Comparison of ENCODE assay signal across 28 cellular contexts in genomic region chr3:60609446-60609845, GRCh38.
DNase-seq lines count a peak whose midpoint lies in the region; ATAC-seq and TF ChIP-seq lines count a peak whose summit lies in the region.
"Had no signal": no experiment of that assay in that cellular context is flagged by ENCODE, and none has a peak within 500 bp of the region (broad histone marks: within the 10 kb centered on the region; RNA-seq: fewer than 3 reads in every experiment).

No MANE protein-coding gene starts in this region.

- ATAC-seq in RWPE2 (ENCODE audit: low read depth): peak; percentile 54; the same call in 2 of the 3 replicates
- no peak for ATAC-seq in HG03135 (IDR thresholded peaks at IDR 0.05; ENCODE audit: unreplicated experiment)
- ATAC-seq in GM21576 (IDR thresholded peaks at IDR 0.05; ENCODE audit: unreplicated experiment): no peak
- ATAC-seq: activated T-helper 17 cell treated with anti-CD3 and anti-CD28 coated beads, Interleukin-2, amount 50 U/mL, for 72 hours; CD8-positive, alpha-beta T cell; left lobe of liver; naive thymus-derived CD4-positive, alpha-beta T cell; psoas muscle had no signal

- peak; percentile 29 for DNase-seq in A172 (ENCODE audit: low spot score)
- DNase-seq in HCEC 1CT: peak; percentile 56
- DNase-seq in RWPE2 (ENCODE audit: low spot score): no peak
- peak; percentile 20 for DNase-seq in fibroblast of mammary gland (ENCODE audit: low read depth)
- DNase-seq in midbrain (lab: John Stamatoyannopoulos, UW): no peak
- DNase-seq in SIG-M5 (lab: John Stamatoyannopoulos, UW): no peak
- DNase-seq: 8988T; activated CD4-positive, alpha-beta T cell treated with anti-CD3 and anti-CD28 coated beads, Interleukin-2, amount 50 U/mL, for 4 hours; activated CD4-positive, CD25-positive, alpha-beta regulatory T cell; activated CD8-positive, alpha-beta memory T cell treated with anti-CD3 and anti-CD28 coated beads, Interleukin-2, amount 50 U/mL, for 48 hours; anterior cingulate cortex; CD8-positive, alpha-beta T cell; DMS79; dorsolateral prefrontal cortex; head of caudate nucleus; Kasumi-1; naive thymus-derived CD4-positive, alpha-beta T cell; NCI-H1048; NCI-H1694 treated with DMSO at 0.1 percent for 48 hours; NCI-H526 treated with DMSO at 0.1 percent for 48 hours; nucleus accumbens; psoas muscle; stimulated activated CD8-positive, alpha-beta memory T cell treated with anti-CD3 and anti-CD28 coated beads, Interleukin-4, amount 100 ng/mL, for 48 hours had no signal

- no peaks in the 10 kb centered on the region for H3K36me3 ChIP-seq in RWPE2 (ENCODE audit: low read depth)

- H3K4me1 ChIP-seq in RWPE2 (ENCODE audit: insufficient read depth, poor library complexity, severe bottlenecking): no peaks in the 10 kb centered on the region
- H3K4me1 ChIP-seq: psoas muscle had no signal

- H3K9me3 ChIP-seq in RWPE2 (ENCODE audit: severe bottlenecking): no peaks in the 10 kb centered on the region
- H3K9me3 ChIP-seq: psoas muscle had no signal

- H3K4me3 ChIP-seq in RWPE2 (ENCODE audit: severe bottlenecking) (no peak overlapping the region), fibroblast of mammary gland (ENCODE audit: control insufficient read depth, low read depth, low read length) (no peak overlapping the region)
- H3K4me3 ChIP-seq: dorsolateral prefrontal cortex, psoas muscle had no signal

- TF ChIP-seq CTCF in RWPE2 (IDR thresholded peaks at IDR 0.05; ENCODE audit: poor library complexity, severe bottlenecking) (no peak), fibroblast of mammary gland (conservative IDR thresholded peaks at IDR 0.05; ENCODE audit: control insufficient read depth, insufficient read depth, low read depth, low read length) (no peak)

- H3K27ac ChIP-seq in RWPE2 (ENCODE audit: poor library complexity, severe bottlenecking): no peak overlapping the region
- H3K27ac ChIP-seq: dorsolateral prefrontal cortex, psoas muscle, RWPE1 had no signal

- no peaks in the 10 kb centered on the region for H3K27me3 ChIP-seq in RWPE2 (ENCODE audit: insufficient read depth, poor library complexity, severe bottlenecking)
- H3K27me3 ChIP-seq: dorsolateral prefrontal cortex had no signal

Comparison
In these comparisons a context has a peak if more than half of its experiments do, and no peak if none do; other contexts are left out.
1. DNase-seq: peak in A172 (single experiment), HCEC 1CT (single experiment) and fibroblast of mammary gland (single experiment); none in RWPE2 (single experiment), midbrain (single experiment) and SIG-M5 (single experiment).